In the genomic region with DNA sequence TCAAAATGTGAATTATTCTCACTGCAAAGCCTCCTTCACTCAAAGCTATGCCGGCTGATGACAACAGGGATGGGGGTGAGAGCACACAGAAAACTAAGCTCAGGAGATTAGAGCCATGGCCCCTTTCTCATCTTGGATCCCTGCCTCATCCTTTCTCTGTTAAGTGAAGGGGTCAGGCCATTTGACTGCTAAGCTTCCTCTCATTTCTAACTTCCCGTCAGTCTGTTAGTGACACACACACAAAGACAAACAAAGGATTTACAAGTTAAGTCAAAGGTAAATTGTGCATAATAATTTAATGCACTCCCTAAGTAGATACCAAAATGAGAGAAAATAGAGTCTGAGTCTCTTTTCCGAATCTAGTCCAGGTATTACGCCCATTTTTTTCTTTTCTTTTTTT, we compare ENCODE assay signal across 11 cellular contexts. TPM values are rescaled to one million over a fixed set of nuclear protein-coding genes. Genes with fewer than 3 reads are reported as not detected.
DNase-seq lines count a peak whose midpoint lies in the region; ATAC-seq and TF ChIP-seq lines count a peak whose summit lies in the region.
"Had no signal": no experiment of that assay in that cellular context is flagged by ENCODE, and none has a peak within 500 bp of the region (broad histone marks: within the 10 kb centered on the region; RNA-seq: fewer than 3 reads in every experiment).

No MANE protein-coding gene starts in this region.

- intact Hi-C loops in activated T-helper 1 cell treated with anti-CD3 and anti-CD28 coated beads, Interleukin-12 subunit alpha, Interleukin-12 subunit beta, Interleukin-2, Interleukin-4 antibody, amounts not matched to agents 30 ng/mL and 10 ng/mL and 1 ng/mL, durations not matched to agents 14 hours and 24 hours and 36 hours (cut with micrococcal nuclease): loop anchor here (5.0 kb wide), 1 partner anchor 1030 kb away; the partner anchor contains the start of gene ANO10

- peak overlapping the region; percentile 76 for H3K4me2 ChIP-seq in hepatocyte

- no peaks in the 10 kb centered on the region for H3K9me3 Mint-ChIP-seq in T-helper 1 cell treated with Interleukin-12 subunit alpha and Interleukin-12 subunit beta and Interleukin-4 antibody, amounts not matched to agents 30 μg/mL and 1 μg/mL, for 36 hours
- H3K9me3 Mint-ChIP-seq in activated T-helper 1 cell treated with anti-CD3 and anti-CD28 coated beads, Interleukin-12 subunit alpha, Interleukin-12 subunit beta, Interleukin-2, Interleukin-4 antibody, amounts not matched to agents 30 ng/mL and 10 ng/mL and 1 ng/mL, durations not matched to agents 14 hours and 24 hours and 36 hours: no peaks in the 10 kb centered on the region
- H3K9me3 Mint-ChIP-seq in stimulated activated naive CD8-positive, alpha-beta T cell treated with anti-CD3 and anti-CD28 coated beads, Interleukin-15, amount 100 ng/mL, for 72 hours: no peaks in the 10 kb centered on the region

- no peak overlapping the region for H2AFZ ChIP-seq in hepatocyte

- peaks cover 25% of the 10 kb centered on the region for H3K36me3 Mint-ChIP-seq in T-helper 1 cell treated with Interleukin-12 subunit alpha and Interleukin-12 subunit beta and Interleukin-4 antibody, amounts not matched to agents 30 μg/mL and 1 μg/mL, for 36 hours (ENCODE audit: low read depth)
- H3K36me3 Mint-ChIP-seq in activated T-helper 1 cell treated with anti-CD3 and anti-CD28 coated beads, Interleukin-12 subunit alpha, Interleukin-12 subunit beta, Interleukin-2, Interleukin-4 antibody, amounts not matched to agents 30 ng/mL and 10 ng/mL and 1 ng/mL, durations not matched to agents 14 hours and 24 hours and 36 hours (ENCODE audit: low read depth): peaks cover 36% of the 10 kb centered on the region

- peak overlapping the region; percentile 99 for H3K4me3 Mint-ChIP-seq in T-helper 1 cell treated with Interleukin-12 subunit alpha and Interleukin-12 subunit beta and Interleukin-4 antibody, amounts not matched to agents 30 μg/mL and 1 μg/mL, for 36 hours
- H3K4me3 Mint-ChIP-seq in activated T-helper 1 cell treated with anti-CD3 and anti-CD28 coated beads, Interleukin-12 subunit alpha, Interleukin-12 subunit beta, Interleukin-2, Interleukin-4 antibody, amounts not matched to agents 30 ng/mL and 10 ng/mL and 1 ng/mL, durations not matched to agents 14 hours and 24 hours and 36 hours: peak overlapping the region; percentile 98
- H3K4me3 Mint-ChIP-seq in stimulated activated naive CD8-positive, alpha-beta T cell treated with anti-CD3 and anti-CD28 coated beads, Interleukin-15, amount 100 ng/mL, for 72 hours: peak overlapping the region; percentile 70 to 90

- H3K4me1 ChIP-seq in hepatocyte (ENCODE audit: insufficient read depth): no peaks in the 10 kb centered on the region

- peaks cover 30% of the 10 kb centered on the region for H3K4me1 Mint-ChIP-seq in T-helper 1 cell treated with Interleukin-12 subunit alpha and Interleukin-12 subunit beta and Interleukin-4 antibody, amounts not matched to agents 30 μg/mL and 1 μg/mL, for 36 hours (ENCODE audit: low read depth)
- peaks cover 37% of the 10 kb centered on the region for H3K4me1 Mint-ChIP-seq in activated T-helper 1 cell treated with anti-CD3 and anti-CD28 coated beads, Interleukin-12 subunit alpha, Interleukin-12 subunit beta, Interleukin-2, Interleukin-4 antibody, amounts not matched to agents 30 ng/mL and 10 ng/mL and 1 ng/mL, durations not matched to agents 14 hours and 24 hours and 36 hours (ENCODE audit: low read depth)
- peaks cover 27% of the 10 kb centered on the region for H3K4me1 Mint-ChIP-seq in stimulated activated naive CD8-positive, alpha-beta T cell treated with anti-CD3 and anti-CD28 coated beads, Interleukin-15, amount 100 ng/mL, for 72 hours

- peak overlapping the region; percentile 77 for H3K27ac Mint-ChIP-seq in T-helper 1 cell treated with Interleukin-12 subunit alpha and Interleukin-12 subunit beta and Interleukin-4 antibody, amounts not matched to agents 30 μg/mL and 1 μg/mL, for 36 hours
- peak overlapping the region; percentile 34 for H3K27ac Mint-ChIP-seq in activated T-helper 1 cell treated with anti-CD3 and anti-CD28 coated beads, Interleukin-12 subunit alpha, Interleukin-12 subunit beta, Interleukin-2, Interleukin-4 antibody, amounts not matched to agents 30 ng/mL and 10 ng/mL and 1 ng/mL, durations not matched to agents 14 hours and 24 hours and 36 hours
- H3K27ac Mint-ChIP-seq in stimulated activated naive CD8-positive, alpha-beta T cell treated with anti-CD3 and anti-CD28 coated beads, Interleukin-15, amount 100 ng/mL, for 72 hours: peak overlapping the region; percentile 40 to 76

- no peaks in the 10 kb centered on the region for H3K36me3 ChIP-seq in hepatocyte (replicated peaks; ENCODE audit: insufficient read depth, low read depth)

- TF ChIP-seq CTCF in hepatocyte (IDR thresholded peaks at IDR 0.05; ENCODE audit: poor library complexity) (no peak), GM13977 (IDR thresholded peaks at IDR 0.05; ENCODE audit: extremely low read depth, insufficient read depth, missing control alignments) (no peak)

- H3K9me2 ChIP-seq in hepatocyte (replicated peaks; ENCODE audit: insufficient read depth): no peaks in the 10 kb centered on the region

- H3K79me2 ChIP-seq in hepatocyte: peaks cover 27% of the 10 kb centered on the region

- H3K27ac ChIP-seq in hepatocyte: peak overlapping the region; percentile 70
- H3K27ac ChIP-seq: SJSA1 had no signal

- H3K9me3 ChIP-seq in hepatocyte (ENCODE audit: low read depth): no peaks in the 10 kb centered on the region
- H3K9me3 ChIP-seq: SJSA1 had no signal

- DNase-seq in T-helper 1 cell (no peak), hepatocyte (ENCODE audit: low spot score) (peak; percentile 30), GM13977 (ENCODE audit: low spot score) (no peak)
- no peak for DNase-seq in activated T-helper 1 cell treated with anti-CD3 and anti-CD28 coated beads, Interleukin-12 subunit alpha, Interleukin-12 subunit beta, Interleukin-2, Interleukin-4 antibody, amounts not matched to agents 30 ng/mL and 10 ng/mL and 1 ng/mL, durations not matched to agents 14 hours and 24 hours and 36 hours (ENCODE audit: low spot score)
- no peak for DNase-seq in stimulated activated naive CD8-positive, alpha-beta T cell treated with anti-CD3 and anti-CD28 coated beads, Interleukin-15, amount 100 ng/mL, for 72 hours
- DNase-seq: C1 segment of cervical spinal cord, hippocampal formation had no signal

- H3K27me3 Mint-ChIP-seq in T-helper 1 cell treated with Interleukin-12 subunit alpha and Interleukin-12 subunit beta and Interleukin-4 antibody, amounts not matched to agents 30 μg/mL and 1 μg/mL, for 36 hours (ENCODE audit: low read depth): no peaks in the 10 kb centered on the region
- H3K27me3 Mint-ChIP-seq in activated T-helper 1 cell treated with anti-CD3 and anti-CD28 coated beads, Interleukin-12 subunit alpha, Interleukin-12 subunit beta, Interleukin-2, Interleukin-4 antibody, amounts not matched to agents 30 ng/mL and 10 ng/mL and 1 ng/mL, durations not matched to agents 14 hours and 24 hours and 36 hours (ENCODE audit: insufficient read depth): no peaks in the 10 kb centered on the region
- H3K27me3 Mint-ChIP-seq in stimulated activated naive CD8-positive, alpha-beta T cell treated with anti-CD3 and anti-CD28 coated beads, Interleukin-15, amount 100 ng/mL, for 72 hours: no peaks in the 10 kb centered on the region

- ATAC-seq in stimulated activated naive CD8-positive, alpha-beta T cell treated with anti-CD3 and anti-CD28 coated beads, Interleukin-15, amount 100 ng/mL, for 72 hours: no peak
- ATAC-seq in GM19351 (IDR thresholded peaks at IDR 0.05; ENCODE audit: unreplicated experiment): no peak
- ATAC-seq in HG02763 (IDR thresholded peaks at IDR 0.05; ENCODE audit: unreplicated experiment): no peak

- WGBS in hepatocyte (ENCODE audit: low lambda C conversion rate, missing lambda C conversion rate): 53% methylated on average over 4 of the region's 4 CpGs

- H3K27me3 ChIP-seq in hepatocyte: no peaks in the 10 kb centered on the region
- H3K27me3 ChIP-seq: SJSA1 had no signal

- peak overlapping the region; percentile 29 for H3K4me3 ChIP-seq in hepatocyte

- H4K20me1 ChIP-seq in hepatocyte (ENCODE audit: insufficient read depth, poor library complexity, severe bottlenecking): no peaks in the 10 kb centered on the region

- in situ Hi-C loops in GM13977 (cut with MboI; ENCODE audit: low pct_unique_long_range_greater_than_20kb, low sequenced_read_pairs, unreplicated experiment): no loop called here

RNA-seq across cellular contexts. Expression of gene SS18L2, which starts 1.2 kb away (rescaled TPM):
- 66.3 and 67.5 TPM in 2 replicates for total RNA-seq in activated T-helper 1 cell treated with anti-CD3 and anti-CD28 coated beads, Interleukin-12 subunit alpha, Interleukin-12 subunit beta, Interleukin-2, Interleukin-4 antibody, amounts not matched to agents 30 ng/mL and 10 ng/mL and 1 ng/mL, durations not matched to agents 14 hours and 24 hours and 36 hours
- 23.5 and 26.8 TPM in 2 replicates for total RNA-seq in hepatocyte
- 53.7 and 61.7 TPM in 2 replicates for polyA plus RNA-seq in hepatocyte

RNA-seq across cellular contexts. Expression of gene NKTR, which starts 8.7 kb away (rescaled TPM):
- 76.9 and 79.7 TPM in 2 replicates for total RNA-seq in activated T-helper 1 cell treated with anti-CD3 and anti-CD28 coated beads, Interleukin-12 subunit alpha, Interleukin-12 subunit beta, Interleukin-2, Interleukin-4 antibody, amounts not matched to agents 30 ng/mL and 10 ng/mL and 1 ng/mL, durations not matched to agents 14 hours and 24 hours and 36 hours
- total RNA-seq in hepatocyte: 74.3 and 78.9 TPM in 2 replicates
- polyA plus RNA-seq in hepatocyte: 36.8 and 66.2 TPM in 2 replicates

RNA-seq across cellular contexts. Expression of gene SEC22C, which starts 10.0 kb away (rescaled TPM):
- total RNA-seq in activated T-helper 1 cell treated with anti-CD3 and anti-CD28 coated beads, Interleukin-12 subunit alpha, Interleukin-12 subunit beta, Interleukin-2, Interleukin-4 antibody, amounts not matched to agents 30 ng/mL and 10 ng/mL and 1 ng/mL, durations not matched to agents 14 hours and 24 hours and 36 hours: 37.5 and 38.3 TPM in 2 replicates
- total RNA-seq in hepatocyte: 44.1 and 53.9 TPM in 2 replicates
- 23.5 and 31.4 TPM in 2 replicates for polyA plus RNA-seq in hepatocyte
